Comparison of ENCODE assay signal across 16 cellular contexts in genomic region chr1:235500971-235501540, GRCh38. TPM values are rescaled to one million over a fixed set of nuclear protein-coding genes. Genes with fewer than 3 reads are reported as not detected.
DNase-seq lines count a peak whose midpoint lies in the region; ATAC-seq, FAIRE-seq and TF ChIP-seq lines count a peak whose summit lies in the region.
"Had no signal": no experiment of that assay in that cellular context is flagged by ENCODE, and none has a peak within 500 bp of the region (broad histone marks: within the 10 kb centered on the region; RNA-seq: fewer than 3 reads in every experiment).

No MANE protein-coding gene starts in this region.

- TF ChIP-seq POLR2A in breast epithelium (IDR thresholded peaks at IDR 0.05) (no peak), upper lobe of left lung (IDR thresholded peaks at IDR 0.05) (no peak)

- peaks cover 77% of the 10 kb centered on the region for H3K79me2 ChIP-seq in keratinocyte (ENCODE audit: control insufficient read depth, insufficient read depth, low read length)

- POLR2A ChIA-PET in MCF 10A (lab: Yijun Ruan, JAX) = interaction anchor here (0.7 to 6.0 kb wide), 7 partner anchors 7 to 509 kb away, joined by 3 to 68 read pairs (median 4); partner anchors contain the start of genes ARID4B and GGPS1

- no peak overlapping the region for H2AFZ ChIP-seq in keratinocyte (ENCODE audit: control insufficient read depth, low read length)

- H3K27ac ChIP-seq in breast epithelium = no peak overlapping the region
- no peak overlapping the region for H3K27ac ChIP-seq in keratinocyte (ENCODE audit: control insufficient read depth, insufficient read depth, low read length)
- no peak overlapping the region for H3K27ac ChIP-seq in upper lobe of left lung

- H3K4me3 Mint-ChIP-seq in MCF 10A (ENCODE audit: unreplicated experiment) = no peak overlapping the region

- WGBS in upper lobe of left lung, 2 donors = 78 to 85% methylated on average over 5 of the region's 5 CpGs

- ATAC-seq in GM19328 (IDR thresholded peaks at IDR 0.05; ENCODE audit: unreplicated experiment) (no peak), upper lobe of left lung (ENCODE audit: low FRiP score in 2 of 2) (no peak)

- H3K36me3 ChIP-seq in breast epithelium (no peaks in the 10 kb centered on the region), keratinocyte (ENCODE audit: control insufficient read depth in 2 of 2, extremely low read depth in 1 of 2, insufficient read depth in 2 of 2, low read length in 2 of 2) (no peaks in the 10 kb centered on the region), upper lobe of left lung (no peaks in the 10 kb centered on the region)
- H3K36me3 ChIP-seq: ovary had no signal

- no peaks in the 10 kb centered on the region for H3K4me1 ChIP-seq in breast epithelium
- peaks cover 24% of the 10 kb centered on the region for H3K4me1 ChIP-seq in keratinocyte (ENCODE audit: control insufficient read depth, extremely low read depth, insufficient read depth, low read length)
- H3K4me1 ChIP-seq in upper lobe of left lung = peaks cover 11 to 15% (median 13%) of the 10 kb centered on the region in 4 donors

- no TSS peak for BruUV-seq in MCF 10A (replicated peaks; lab: Mats Ljungman, UMichigan)

- peaks cover 9% of the 10 kb centered on the region for H3K36me3 Mint-ChIP-seq in MCF 10A (ENCODE audit: insufficient read depth, unreplicated experiment)

- H3K9me1 ChIP-seq in keratinocyte (ENCODE audit: control insufficient read depth, extremely low read depth, insufficient read depth, low read length) = no peaks in the 10 kb centered on the region

- no peaks in the 10 kb centered on the region for H4K20me1 ChIP-seq in keratinocyte (ENCODE audit: control insufficient read depth, extremely low read depth, insufficient read depth, low read length)

- H3K27me3 Mint-ChIP-seq in MCF 10A (ENCODE audit: insufficient read depth, unreplicated experiment) = no peaks in the 10 kb centered on the region

- H3K9me3 ChIP-seq in breast epithelium = no peaks in the 10 kb centered on the region
- H3K9me3 ChIP-seq in keratinocyte (ENCODE audit: control insufficient read depth, low read depth, low read length) = no peaks in the 10 kb centered on the region
- no peaks in the 10 kb centered on the region for H3K9me3 ChIP-seq in upper lobe of left lung
- H3K9me3 ChIP-seq: ovary had no signal

- no peak overlapping the region for H3K9ac ChIP-seq in keratinocyte (ENCODE audit: control insufficient read depth, extremely low read depth, insufficient read depth, low read length)

- TF ChIP-seq EP300 in upper lobe of left lung (IDR thresholded peaks at IDR 0.05) = no peak

- dilution Hi-C loops in keratinocyte (cut with MboI; ENCODE audit: extremely low pct_ligation_motif_present, low sequenced_read_pairs) = no loop called here

- peak overlapping the region; percentile 35 for H3K4me2 ChIP-seq in keratinocyte (ENCODE audit: control insufficient read depth, extremely low read depth, insufficient read depth, low read depth, low read length)

- H3K27ac Mint-ChIP-seq in MCF 10A (ENCODE audit: low read depth, unreplicated experiment) = peak overlapping the region; percentile 14

- H3K9me3 Mint-ChIP-seq in MCF 10A (ENCODE audit: unreplicated experiment) = no peaks in the 10 kb centered on the region

- peaks cover 39% of the 10 kb centered on the region for H3K4me1 Mint-ChIP-seq in MCF 10A (ENCODE audit: insufficient read depth, unreplicated experiment)

- no peaks in the 10 kb centered on the region for H3K27me3 ChIP-seq in breast epithelium
- H3K27me3 ChIP-seq in keratinocyte (ENCODE audit: control insufficient read depth, extremely low read depth, insufficient read depth, low read length) = no peaks in the 10 kb centered on the region
- H3K27me3 ChIP-seq in upper lobe of left lung = no peaks in the 10 kb centered on the region
- H3K27me3 ChIP-seq: ovary had no signal

- H3K4me3 ChIP-seq in breast epithelium (no peak overlapping the region), keratinocyte (ENCODE audit: control insufficient read depth in 2 of 3, extremely low read depth in 1 of 3, insufficient read depth in 2 of 3, low read depth in 1 of 3, low read length in 3 of 3) (peak overlapping the region in 1 of 3 experiments; percentile 24), upper lobe of left lung (no peak overlapping the region)
- H3K4me3 ChIP-seq: ovary had no signal

- CTCF ChIA-PET in MCF 10A (lab: Yijun Ruan, JAX) = interaction anchor here (0.5 to 1.5 kb wide), 9 partner anchors 13 to 553 kb away, joined by 3 to 5 read pairs (median 3); no protein-coding TSS in a partner anchor

- DNase-seq in MCF 10A (ENCODE audit: unreplicated experiment) (peak; percentile 57), breast epithelium (ENCODE audit: low spot score in 2 of 2) (no peak), astrocyte of the hippocampus (ENCODE audit: low read depth, low spot score) (peak; percentile 30), keratinocyte (ENCODE audit: low read depth, low spot score) (peak; percentile 26), upper lobe of left lung (no peak), T-helper 1 cell (no peak)
- DNase-seq in activated T-cell treated with anti-CD3 and anti-CD28 coated beads, Interleukin-2, amount 50 U/mL, for 1 hour = no peak
- DNase-seq: activated T-cell treated with anti-CD3 and anti-CD28 coated beads, Interleukin-2, amount 50 U/mL, for 48 hours; aorta; DMS79; NCI-H1105 treated with DMSO at 0.1 percent for 48 hours; NCI-H524; ovary had no signal

- no peak for TF ChIP-seq CTCF in MCF 10A (IDR thresholded peaks at IDR 0.05; ENCODE audit: unreplicated experiment)
- no peak for TF ChIP-seq CTCF in breast epithelium (IDR thresholded peaks at IDR 0.05)
- TF ChIP-seq CTCF in keratinocyte (optimal IDR thresholded peaks at IDR 0.05 in 1 of 3, IDR thresholded peaks at IDR 0.05 in 1 of 3, conservative IDR thresholded peaks at IDR 0.05 in 1 of 3; ENCODE audit: extremely low read depth in 1 of 3, insufficient read depth in 2 of 3, low read length in 3 of 3) = no peak
- no peak for TF ChIP-seq CTCF in upper lobe of left lung (IDR thresholded peaks at IDR 0.05)

- peak; percentile 20 for FAIRE-seq in keratinocyte (lab: Jason Lieb, UNC)
- FAIRE-seq: H1, urothelium cell line had no signal

- intact Hi-C loops in MCF 10A (cut with micrococcal nuclease) (loop anchor here (10.0 kb wide), 1 partner anchor 886 kb away; the partner anchor contains the start of gene IRF2BP2), breast epithelium (cut with DNase I; ENCODE audit: low total_unique reads) (no loop called here)

RNA-seq across cellular contexts. Expression of gene B3GALNT2, which starts 3.2 kb away (rescaled TPM):
- total RNA-seq in MCF 10A (2022) (82.4 and 88.4 TPM in 2 replicates), breast epithelium (10 to 100 TPM; 21.4 to 34.8 (median 25.9) TPM), upper lobe of left lung (10 to 100 TPM; 11.0 to 27.3 (median 22.1) TPM)
- 24.3 to 30.5 TPM (median 27.1 TPM) in 3 replicates for polyA plus RNA-seq in keratinocyte
- polyA plus RNA-seq in keratinocyte (2011; ENCODE audit: low read depth) = 23.1 TPM
- polyA plus RNA-seq in keratinocyte (2011; cell fraction: cytosol; rRNA removed) = 15.6 and 19.0 TPM in 2 replicates
- 27.7 and 38.1 TPM in 2 replicates for polyA plus RNA-seq in keratinocyte (2011; cell fraction: nucleus; rRNA removed)
- polyA plus RNA-seq in keratinocyte (2012; ENCODE audit: low replicate concordance) = 15.9 and 17.7 TPM in 2 replicates
- 20.3 to 91.9 TPM (median 56.1 TPM) in 3 replicates for polyA minus RNA-seq in keratinocyte
- 41.6 TPM for polyA minus RNA-seq in keratinocyte (2011; cell fraction: cytosol; rRNA and poly(A)+ RNA removed)
- 34.1 and 58.5 TPM in 2 replicates for polyA minus RNA-seq in keratinocyte (2011; cell fraction: nucleus; rRNA and poly(A)+ RNA removed)

Comparison
In these comparisons a context has a peak if more than half of its experiments do, and no peak if none do; other contexts are left out.
1. DNase-seq: peak in MCF 10A (single experiment), astrocyte of the hippocampus (single experiment) and keratinocyte (single experiment); none in breast epithelium (0 of 2), upper lobe of left lung (0 of 2), activated T-cell treated with anti-CD3 and anti-CD28 coated beads, Interleukin-2, amount 50 U/mL, for 1 hour (single experiment) and T-helper 1 cell (0 of 5).